Comparison of ENCODE assay signal across 9 cellular contexts in the genomic region with DNA sequence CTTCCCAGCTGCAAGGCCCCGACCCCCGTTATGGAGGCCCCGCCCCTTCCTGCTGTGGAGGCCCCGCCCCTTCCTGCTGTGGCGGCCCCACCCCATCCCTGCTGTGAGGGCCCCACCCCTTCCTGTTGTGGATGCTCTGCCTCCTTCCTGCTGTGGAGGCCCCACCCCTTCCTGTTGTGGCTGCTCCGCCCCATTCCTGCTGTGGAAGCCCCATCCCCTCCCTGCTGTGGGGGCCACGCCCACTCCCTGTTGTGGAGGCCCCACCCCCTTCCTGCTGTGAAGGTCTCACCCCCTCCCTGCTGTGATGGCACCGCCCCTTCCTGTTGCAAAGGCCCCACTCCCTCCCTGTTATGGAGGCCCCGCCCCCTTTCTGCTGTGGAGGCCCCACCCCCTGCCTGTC.
DNase-seq lines count a peak whose midpoint lies in the region; ATAC-seq and FAIRE-seq lines count a peak whose summit lies in the region.
"Had no signal": no experiment of that assay in that cellular context is flagged by ENCODE, and none has a peak within 500 bp of the region (broad histone marks: within the 10 kb centered on the region; RNA-seq: fewer than 3 reads in every experiment).

No MANE protein-coding gene starts in this region.

- H3K4me3 Mint-ChIP-seq in activated T-cell treated with anti-CD3 and anti-CD28 coated beads, Interleukin-2, amount 50 U/mL, for 4 hours: no peak overlapping the region

- H3K27me3 Mint-ChIP-seq in activated T-cell treated with anti-CD3 and anti-CD28 coated beads, Interleukin-2, amount 50 U/mL, for 4 hours (ENCODE audit: low read depth): no peaks in the 10 kb centered on the region

- no peaks in the 10 kb centered on the region for H3K9me3 Mint-ChIP-seq in activated T-cell treated with anti-CD3 and anti-CD28 coated beads, Interleukin-2, amount 50 U/mL, for 4 hours

- DNase-seq in GM18507 (ENCODE audit: extremely low spot score, insufficient read length, low read depth): peak; percentile 12
- DNase-seq in NK-92 (lab: John Stamatoyannopoulos, UW; ENCODE audit: unreplicated experiment): peak; percentile 5
- no peak for DNase-seq in activated T-cell treated with anti-CD3 and anti-CD28 coated beads, Interleukin-2, amount 50 U/mL, for 4 hours
- DNase-seq in sciatic nerve (ENCODE audit: low spot score): no peak
- DNase-seq in AG08396 (ENCODE audit: low spot score): no peak
- DNase-seq in NCI-H2227 treated with DMSO at 0.1 percent for 48 hours (lab: John Stamatoyannopoulos, UW): no peak
- DNase-seq: IMR-90 had no signal

- no peaks in the 10 kb centered on the region for H3K36me3 Mint-ChIP-seq in activated T-cell treated with anti-CD3 and anti-CD28 coated beads, Interleukin-2, amount 50 U/mL, for 4 hours (ENCODE audit: insufficient read depth)

- peak; percentile 68 to 85 for ATAC-seq in activated T-cell treated with anti-CD3 and anti-CD28 coated beads, Interleukin-2, amount 50 U/mL, for 4 hours
- peak; percentile 43 for ATAC-seq in sciatic nerve
- ATAC-seq in GM21786 (IDR thresholded peaks at IDR 0.05; ENCODE audit: unreplicated experiment): no peak
- no peak for ATAC-seq in HG02610 (IDR thresholded peaks at IDR 0.05; ENCODE audit: unreplicated experiment)

- FAIRE-seq in GM18507 (lab: Jason Lieb, UNC): no peak

- intact Hi-C loops in sciatic nerve (cut with DNase I): no loop called here

- peaks cover 1% of the 10 kb centered on the region for H3K4me1 Mint-ChIP-seq in activated T-cell treated with anti-CD3 and anti-CD28 coated beads, Interleukin-2, amount 50 U/mL, for 4 hours (ENCODE audit: low read depth)

Comparison
In these comparisons a context has a peak if more than half of its experiments do, and no peak if none do; other contexts are left out.
1. DNase-seq: peak in GM18507 (single experiment) and NK-92 (single experiment); none in activated T-cell treated with anti-CD3 and anti-CD28 coated beads, Interleukin-2, amount 50 U/mL, for 4 hours (single experiment), sciatic nerve (single experiment), AG08396 (single experiment) and NCI-H2227 treated with DMSO at 0.1 percent for 48 hours (single experiment).
2. ATAC-seq: peak in activated T-cell treated with anti-CD3 and anti-CD28 coated beads, Interleukin-2, amount 50 U/mL, for 4 hours (2 of 2) and sciatic nerve (single experiment); none in GM21786 (single experiment) and HG02610 (single experiment).